ENCODE assay signal across 18 cellular contexts in genomic region chr3:184537885-184538599, GRCh38. TPM values are rescaled to one million over a fixed set of nuclear protein-coding genes. Genes with fewer than 3 reads are reported as not detected.
DNase-seq lines count a peak whose midpoint lies in the region; ATAC-seq and TF ChIP-seq lines count a peak whose summit lies in the region.
"Had no signal": no experiment of that assay in that cellular context is flagged by ENCODE, and none has a peak within 500 bp of the region (broad histone marks: within the 10 kb centered on the region; RNA-seq: fewer than 3 reads in every experiment).

No MANE protein-coding gene starts in this region.

- DNase-seq in NCI-H1436 (lab: John Stamatoyannopoulos, UW) = peak; percentile 15
- DNase-seq in NCI-H1436 treated with DMSO at 0.1 percent for 48 hours (lab: John Stamatoyannopoulos, UW) = no peak
- DNase-seq in SK-N-MC (ENCODE audit: low read depth, low spot score) = no peak
- DNase-seq in inferior parietal cortex (ENCODE audit: extremely low spot score) = peak; percentile 44
- peak; percentile 19 for DNase-seq in osteocyte (ENCODE audit: extremely low spot score, unreplicated experiment)
- no peak for DNase-seq in mucosa of descending colon
- no peak for DNase-seq in stimulated activated effector memory CD8-positive, alpha-beta T cell treated with anti-CD3 and anti-CD28 coated beads, Interleukin-12 subunit alpha, Interleukin-12 subunit beta, amount 100 ng/mL, for 72 hours (ENCODE audit: low spot score in 2 of 2)
- DNase-seq: Caco-2; CD4-positive, CD25-positive, alpha-beta regulatory T cell; EL; HCEC 1CT; NCI-H1930; NCI-H2171 treated with DMSO at 0.1 percent for 48 hours; NCI-H446 treated with DMSO at 0.1 percent for 48 hours; SK-N-SH had no signal

- H3K4me3 Mint-ChIP-seq in osteocyte (ENCODE audit: unreplicated experiment) = no peak overlapping the region
- H3K4me3 Mint-ChIP-seq in stimulated activated effector memory CD8-positive, alpha-beta T cell treated with anti-CD3 and anti-CD28 coated beads, Interleukin-12 subunit alpha, Interleukin-12 subunit beta, amount 100 ng/mL, for 72 hours = no peak overlapping the region
- H3K4me3 Mint-ChIP-seq: B cell; CD4-positive, CD25-positive, alpha-beta regulatory T cell had no signal

- H3K9me3 Mint-ChIP-seq in osteocyte (ENCODE audit: unreplicated experiment) = no peaks in the 10 kb centered on the region
- no peaks in the 10 kb centered on the region for H3K9me3 Mint-ChIP-seq in stimulated activated effector memory CD8-positive, alpha-beta T cell treated with anti-CD3 and anti-CD28 coated beads, Interleukin-12 subunit alpha, Interleukin-12 subunit beta, amount 100 ng/mL, for 72 hours
- H3K9me3 Mint-ChIP-seq: CD4-positive, CD25-positive, alpha-beta regulatory T cell had no signal

- H3K27ac ChIP-seq in SK-N-MC = no peak overlapping the region
- H3K27ac ChIP-seq: 22Rv1 had no signal

- no peaks in the 10 kb centered on the region for H3K4me1 ChIP-seq in mucosa of descending colon (ENCODE audit: low read depth)
- H3K4me1 ChIP-seq: Caco-2 had no signal

- TF ChIP-seq CTCF in osteocyte (IDR thresholded peaks at IDR 0.05) = no peak
- no peak for TF ChIP-seq CTCF in mucosa of descending colon (IDR thresholded peaks at IDR 0.05)

- peak overlapping the region; percentile 37 for H3K9ac ChIP-seq in SK-N-MC (ENCODE audit: insufficient read length)
- H3K9ac ChIP-seq: SK-N-SH had no signal

- ATAC-seq in HG02884 (IDR thresholded peaks at IDR 0.05; ENCODE audit: unreplicated experiment) = no peak
- ATAC-seq in mucosa of descending colon = no peak
- ATAC-seq in stimulated activated effector memory CD8-positive, alpha-beta T cell treated with anti-CD3 and anti-CD28 coated beads, Interleukin-12 subunit alpha, Interleukin-12 subunit beta, amount 100 ng/mL, for 72 hours = no peak

- H3K4me1 Mint-ChIP-seq in osteocyte (ENCODE audit: unreplicated experiment) = no peaks in the 10 kb centered on the region
- H3K4me1 Mint-ChIP-seq in stimulated activated effector memory CD8-positive, alpha-beta T cell treated with anti-CD3 and anti-CD28 coated beads, Interleukin-12 subunit alpha, Interleukin-12 subunit beta, amount 100 ng/mL, for 72 hours = no peaks in the 10 kb centered on the region
- H3K4me1 Mint-ChIP-seq: B cell had no signal

- H3K27me3 Mint-ChIP-seq in osteocyte (ENCODE audit: unreplicated experiment) = peaks cover 86% of the 10 kb centered on the region

- intact Hi-C loops in mucosa of descending colon (cut with DNase I, micrococcal nuclease) = no loop called here

- H3K36me3 ChIP-seq in SK-N-MC (ENCODE audit: insufficient read depth, low read length) = no peaks in the 10 kb centered on the region
- H3K36me3 ChIP-seq in mucosa of descending colon (ENCODE audit: low read depth) = no peaks in the 10 kb centered on the region

- no peaks in the 10 kb centered on the region for H3K36me3 Mint-ChIP-seq in osteocyte (ENCODE audit: unreplicated experiment)
- H3K36me3 Mint-ChIP-seq in stimulated activated effector memory CD8-positive, alpha-beta T cell treated with anti-CD3 and anti-CD28 coated beads, Interleukin-12 subunit alpha, Interleukin-12 subunit beta, amount 100 ng/mL, for 72 hours = no peaks in the 10 kb centered on the region
- H3K36me3 Mint-ChIP-seq: CD4-positive, CD25-positive, alpha-beta regulatory T cell had no signal

- no peak overlapping the region for H3K4me3 ChIP-seq in SK-N-MC
- no peak overlapping the region for H3K4me3 ChIP-seq in mucosa of descending colon

- H3K27ac Mint-ChIP-seq in osteocyte (ENCODE audit: unreplicated experiment) = no peak overlapping the region
- H3K27ac Mint-ChIP-seq in stimulated activated effector memory CD8-positive, alpha-beta T cell treated with anti-CD3 and anti-CD28 coated beads, Interleukin-12 subunit alpha, Interleukin-12 subunit beta, amount 100 ng/mL, for 72 hours = no peak overlapping the region
- H3K27ac Mint-ChIP-seq: B cell; CD4-positive, CD25-positive, alpha-beta regulatory T cell had no signal

- H3K9me3 ChIP-seq in SK-N-MC (ENCODE audit: low read depth, low read length) (no peaks in the 10 kb centered on the region), mucosa of descending colon (no peaks in the 10 kb centered on the region)
- H3K9me3 ChIP-seq: Caco-2, SK-N-SH had no signal

RNA-seq across cellular contexts. Expression of gene EPHB3, which starts 23.5 kb away (rescaled TPM):
- total RNA-seq in osteocyte (10.6 and 11.4 TPM in 2 replicates), mucosa of descending colon (10 to 100 TPM; 14.1 to 57.2 (median 33.6) TPM)
- total RNA-seq: CD4-positive, CD25-positive, alpha-beta regulatory T cell had no signal

Comparison
In these comparisons a context has a peak if more than half of its experiments do, and no peak if none do; other contexts are left out.
1. DNase-seq: peak in NCI-H1436 (single experiment), inferior parietal cortex (single experiment) and osteocyte (single experiment); none in NCI-H1436 treated with DMSO at 0.1 percent for 48 hours (single experiment), SK-N-MC (single experiment), mucosa of descending colon (0 of 3) and stimulated activated effector memory CD8-positive, alpha-beta T cell treated with anti-CD3 and anti-CD28 coated beads, Interleukin-12 subunit alpha, Interleukin-12 subunit beta, amount 100 ng/mL, for 72 hours (0 of 2).